ENCODE assay signal across 1 cellular context in the genomic region with DNA sequence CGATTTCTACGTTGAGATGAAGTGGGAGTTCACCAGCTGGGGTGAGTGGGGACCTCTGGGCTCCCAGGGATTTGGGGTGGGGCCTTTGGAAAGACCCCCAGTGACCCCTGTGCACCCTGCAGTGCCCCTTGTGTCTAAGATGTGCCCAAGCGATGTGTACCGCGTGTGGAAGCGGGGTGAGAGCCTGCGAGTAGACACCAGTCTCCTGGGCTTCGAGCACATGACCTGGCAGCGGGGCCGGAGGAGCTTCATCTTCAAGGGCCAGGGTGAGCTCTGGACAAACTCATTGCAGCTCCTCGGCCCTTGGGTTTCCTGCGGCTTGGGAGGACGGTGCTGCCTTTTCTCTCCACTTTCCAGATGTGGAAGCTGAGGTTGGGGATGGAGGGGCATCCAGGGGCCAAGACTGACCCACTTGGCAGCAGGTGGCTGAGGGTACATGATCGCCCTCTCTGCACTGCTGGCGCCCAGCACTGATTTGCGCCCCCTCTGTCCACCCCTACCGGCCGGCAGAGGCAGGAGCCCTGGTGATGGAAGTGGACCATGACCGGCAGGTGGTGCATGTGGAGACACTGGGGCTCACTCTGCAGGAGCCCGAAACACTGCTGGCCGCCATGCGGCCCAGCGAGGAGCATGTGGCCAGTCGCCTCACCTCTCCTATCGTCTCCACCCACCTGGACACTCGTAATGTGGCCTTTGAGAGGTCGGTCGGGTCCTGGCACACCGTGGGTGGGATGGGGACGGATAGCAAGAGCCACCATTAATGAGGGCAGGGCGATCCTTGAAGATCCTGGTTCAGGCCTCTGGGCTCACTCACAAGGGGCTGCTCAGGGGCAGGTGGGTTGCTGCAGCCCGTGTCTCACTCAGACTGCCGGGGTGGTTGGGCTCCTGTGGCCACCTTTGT.
TF ChIP-seq lines count a peak whose summit lies in the region.

No MANE protein-coding gene starts in this region.

TF ChIP-seq in K562, 482 proteins besides CTCF, POLR2A, EP300 and RAD21:
- TF ChIP-seq, protein P1, sequence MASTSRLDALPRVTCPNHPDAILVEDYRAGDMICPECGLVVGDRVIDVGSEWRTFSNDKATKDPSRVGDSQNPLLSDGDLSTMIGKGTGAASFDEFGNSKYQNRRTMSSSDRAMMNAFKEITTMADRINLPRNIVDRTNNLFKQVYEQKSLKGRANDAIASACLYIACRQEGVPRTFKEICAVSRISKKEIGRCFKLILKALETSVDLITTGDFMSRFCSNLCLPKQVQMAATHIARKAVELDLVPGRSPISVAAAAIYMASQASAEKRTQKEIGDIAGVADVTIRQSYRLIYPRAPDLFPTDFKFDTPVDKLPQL (IDR thresholded peaks at IDR 0.05; ENCODE audit: extremely low read depth, insufficient read length) = no peak
- TF ChIP-seq, protein P2, sequence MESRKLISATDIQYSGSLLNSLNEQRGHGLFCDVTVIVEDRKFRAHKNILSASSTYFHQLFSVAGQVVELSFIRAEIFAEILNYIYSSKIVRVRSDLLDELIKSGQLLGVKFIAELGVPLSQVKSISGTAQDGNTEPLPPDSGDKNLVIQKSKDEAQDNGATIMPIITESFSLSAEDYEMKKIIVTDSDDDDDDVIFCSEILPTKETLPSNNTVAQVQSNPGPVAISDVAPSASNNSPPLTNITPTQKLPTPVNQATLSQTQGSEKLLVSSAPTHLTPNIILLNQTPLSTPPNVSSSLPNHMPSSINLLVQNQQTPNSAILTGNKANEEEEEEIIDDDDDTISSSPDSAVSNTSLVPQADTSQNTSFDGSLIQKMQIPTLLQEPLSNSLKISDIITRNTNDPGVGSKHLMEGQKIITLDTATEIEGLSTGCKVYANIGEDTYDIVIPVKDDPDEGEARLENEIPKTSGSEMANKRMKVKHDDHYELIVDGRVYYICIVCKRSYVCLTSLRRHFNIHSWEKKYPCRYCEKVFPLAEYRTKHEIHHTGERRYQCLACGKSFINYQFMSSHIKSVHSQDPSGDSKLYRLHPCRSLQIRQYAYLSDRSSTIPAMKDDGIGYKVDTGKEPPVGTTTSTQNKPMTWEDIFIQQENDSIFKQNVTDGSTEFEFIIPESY (CRISPR knock-in tag; IDR thresholded peaks at IDR 0.05) = peak; percentile 49; the same call in 1 of the 2 replicates
- peak; percentile 53 for TF ChIP-seq RBFOX2 (IDR thresholded peaks at IDR 0.05; ENCODE audit: low read depth, low read length)
